22 cellular contexts compared by ENCODE assay signal in genomic region chr5:15774632-15775031, GRCh38.
"Had no signal": no experiment of that assay in that cellular context is flagged by ENCODE, and none has a peak within 500 bp of the region (broad histone marks: within the 10 kb centered on the region; RNA-seq: fewer than 3 reads in every experiment).

No MANE protein-coding gene starts in this region.

- DNase-seq: activated CD4-positive, alpha-beta memory T cell treated with anti-CD3 and anti-CD28 coated beads, Interleukin-2, amount 10 ng/mL, durations not matched to agents 7 days and 5 days; activated CD4-positive, alpha-beta T cell treated with anti-CD3 and anti-CD28 coated beads for 4 hours; activated gamma-delta T cell; activated T-cell treated with anti-CD3 and anti-CD28 coated beads, Interleukin-2, amount 50 U/mL, for 4 hours; amygdala; body of pancreas; caudate nucleus; hippocampal formation; left cardiac atrium; naive thymus-derived CD4-positive, alpha-beta T cell; nucleus accumbens; posterior cingulate gyrus; retina; stimulated activated CD4-positive, alpha-beta T cell treated with anti-CD3 and anti-CD28 coated beads, Interleukin-15, amount 100 ng/mL, for 24 hours; stimulated activated CD4-positive, alpha-beta T cell treated with anti-CD3 and anti-CD28 coated beads, Interleukin-4, amount 100 ng/mL, for 1 hour; stimulated activated naive CD4-positive, alpha-beta T cell; T-helper 2 cell; tibial artery had no signal

- H3K4me1 ChIP-seq: body of pancreas, tibial artery had no signal

- H3K9me3 ChIP-seq: body of pancreas, tibial artery had no signal

- FAIRE-seq: colon, urothelium cell line had no signal

- H3K27me3 ChIP-seq: body of pancreas, tibial artery had no signal

- H3K27ac ChIP-seq: body of pancreas, skin epidermis, tibial artery had no signal

- H3K4me3 ChIP-seq: body of pancreas, lung, skin epidermis, tibial artery had no signal

- H3K36me3 ChIP-seq: tibial artery had no signal
